Comparison of ENCODE assay signal across 23 cellular contexts in genomic region chr5:59416441-59416840, GRCh38.
DNase-seq lines count a peak whose midpoint lies in the region; ATAC-seq and TF ChIP-seq lines count a peak whose summit lies in the region.
"Had no signal": no experiment of that assay in that cellular context is flagged by ENCODE, and none has a peak within 500 bp of the region (broad histone marks: within the 10 kb centered on the region; RNA-seq: fewer than 3 reads in every experiment).

No MANE protein-coding gene starts in this region.

- H3K27me3 ChIP-seq in BJ (ENCODE audit: control insufficient read depth, insufficient read depth, low read length) (no peaks in the 10 kb centered on the region), smooth muscle cell (ENCODE audit: low read depth) (no peaks in the 10 kb centered on the region)
- H3K27me3 ChIP-seq: gastrocnemius medialis, pancreas, suprapubic skin, uterus had no signal

- no peak overlapping the region for H2AFZ ChIP-seq in smooth muscle cell (ENCODE audit: low read depth)
- H2AFZ ChIP-seq: GM23338 had no signal

- no peak for ATAC-seq in HG03280 (IDR thresholded peaks at IDR 0.05; ENCODE audit: unreplicated experiment)
- ATAC-seq: gastrocnemius medialis; GM23338; pancreas; sciatic nerve; stimulated activated effector memory CD8-positive, alpha-beta T cell treated with anti-CD3 and anti-CD28 coated beads, Interleukin-12 subunit alpha, Interleukin-12 subunit beta, amount 100 ng/mL, for 72 hours had no signal

- POLR2A ChIA-PET in BJ (lab: Charles Lee), result no interaction called here

- H3K4me2 ChIP-seq in smooth muscle cell, result no peak overlapping the region
- H3K4me2 ChIP-seq: GM23338 had no signal

- H3K27ac ChIP-seq in smooth muscle cell (ENCODE audit: low read depth), result no peak overlapping the region
- H3K27ac ChIP-seq: C4-2B, pancreas, suprapubic skin, uterus had no signal

- CTCF ChIA-PET in BJ (lab: Yijun Ruan, JAX), result no interaction called here

- in situ Hi-C loops in astrocyte of the spinal cord (cut with HindIII; ENCODE audit: low sequenced_read_pairs), result no loop called here

- H4K20me1 ChIP-seq in smooth muscle cell (ENCODE audit: low read depth), result peaks cover 12% of the 10 kb centered on the region

- H3K36me3 ChIP-seq in BJ (ENCODE audit: control insufficient read depth, insufficient read depth, low read length) (no peaks in the 10 kb centered on the region), smooth muscle cell (ENCODE audit: low read depth) (no peaks in the 10 kb centered on the region)
- H3K36me3 ChIP-seq: gastrocnemius medialis, pancreas, suprapubic skin, uterus had no signal

- no peaks in the 10 kb centered on the region for H3K4me1 ChIP-seq in smooth muscle cell (ENCODE audit: low read depth)
- H3K4me1 ChIP-seq: suprapubic skin, uterus had no signal

- peak; percentile 1 for DNase-seq in BJ (ENCODE audit: low read depth)
- DNase-seq in LHCN-M2 (ENCODE audit: low read depth), result peak; percentile 18
- DNase-seq in astrocyte of the spinal cord (ENCODE audit: low read depth, low spot score), result peak; percentile 7
- peak; percentile 36 to 80 for DNase-seq in foreskin fibroblast
- no peak for DNase-seq in A172 (ENCODE audit: low spot score)
- no peak for DNase-seq in T-helper 2 cell
- DNase-seq in smooth muscle cell (lab: John Stamatoyannopoulos, UW; ENCODE audit: unreplicated experiment), result no peak
- DNase-seq: activated CD4-positive, alpha-beta T cell treated with anti-CD3 and anti-CD28 coated beads for 4 hours; gastrocnemius medialis; GDM1; NCI-H1417 treated with DMSO at 0.1 percent for 48 hours; NCI-H2107; NCI-H524; pancreas; SHP77 treated with DMSO at 0.1 percent for 48 hours; T-helper 1 cell; uterus had no signal

- H3K9me3 ChIP-seq in smooth muscle cell (replicated peaks; ENCODE audit: low read depth), result no peaks in the 10 kb centered on the region
- H3K9me3 ChIP-seq: gastrocnemius medialis, pancreas, suprapubic skin, uterus had no signal

- H3K79me2 ChIP-seq in smooth muscle cell (ENCODE audit: low read depth), result no peaks in the 10 kb centered on the region

- TF ChIP-seq CTCF in BJ (IDR thresholded peaks at IDR 0.05; ENCODE audit: insufficient read depth, low read depth, low read length) (no peak), astrocyte of the spinal cord (IDR thresholded peaks at IDR 0.05; ENCODE audit: low read depth, low read length) (no peak), foreskin fibroblast (IDR thresholded peaks at IDR 0.05; ENCODE audit: low read depth, low read length) (no peak), smooth muscle cell (IDR thresholded peaks at IDR 0.05; ENCODE audit: borderline replicate concordance, insufficient read depth, poor library complexity, severe bottlenecking) (no peak)

- WGBS in smooth muscle cell (ENCODE audit: low lambda C conversion rate), result 95% methylated on average over 1 of the region's 1 CpG

- no peak overlapping the region for H3K9ac ChIP-seq in smooth muscle cell (ENCODE audit: low read depth)

- no peaks in the 10 kb centered on the region for H3F3A ChIP-seq in smooth muscle cell (ENCODE audit: low read depth)

- H3K4me3 ChIP-seq in BJ (ENCODE audit: low read depth, low read length), result no peak overlapping the region
- no peak overlapping the region for H3K4me3 ChIP-seq in astrocyte of the spinal cord (ENCODE audit: low read depth, low read length)
- no peak overlapping the region for H3K4me3 ChIP-seq in foreskin fibroblast (ENCODE audit: low read depth in 1 of 2, low read length in 2 of 2)
- H3K4me3 ChIP-seq in smooth muscle cell, result no peak overlapping the region
- H3K4me3 ChIP-seq: gastrocnemius medialis, GM23338, pancreas, suprapubic skin, uterus had no signal

Comparison
In these comparisons a context has a peak if more than half of its experiments do, and no peak if none do; other contexts are left out.
1. DNase-seq: peak in BJ (single experiment), LHCN-M2 (single experiment), astrocyte of the spinal cord (single experiment) and foreskin fibroblast (2 of 2); none in A172 (single experiment), T-helper 2 cell (0 of 5) and smooth muscle cell (single experiment).